1 cellular context compared by ENCODE assay signal in the genomic region with DNA sequence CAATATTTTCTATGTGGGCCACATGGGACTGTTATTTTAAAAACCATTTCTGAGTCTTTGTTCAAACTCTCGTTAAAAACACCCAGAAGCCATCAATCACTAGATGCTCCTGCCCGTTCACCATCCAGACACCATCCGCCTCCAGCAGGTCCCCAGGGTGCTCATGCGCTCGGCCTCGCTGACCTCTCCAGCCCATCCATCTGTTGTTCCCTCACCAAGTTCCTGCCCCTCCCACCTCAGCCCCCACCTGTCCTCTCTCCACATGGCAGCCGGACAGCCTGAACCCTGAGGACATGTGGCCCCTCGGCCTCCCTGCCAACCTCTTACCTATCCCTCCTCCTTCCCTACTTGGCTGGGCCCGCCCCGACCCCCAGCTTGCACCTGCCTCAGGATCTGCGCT.
TF ChIP-seq lines count a peak whose summit lies in the region.

No MANE protein-coding gene starts in this region.

TF ChIP-seq in GM12878, 131 proteins besides CTCF, POLR2A, EP300 and RAD21:
- TF ChIP-seq NFYA (IDR thresholded peaks at IDR 0.05; ENCODE audit: borderline replicate concordance, low read depth, low read length) (no peak), RAD51 (IDR thresholded peaks at IDR 0.05) (no peak), GATAD2B (conservative IDR thresholded peaks at IDR 0.05; ENCODE audit: low read depth) (no peak), ZNF622 (IDR thresholded peaks at IDR 0.05) (no peak), BACH1 (IDR thresholded peaks at IDR 0.05; ENCODE audit: borderline replicate concordance) (no peak), ZNF384 (IDR thresholded peaks at IDR 0.05; ENCODE audit: borderline replicate concordance, low read depth, low read length) (no peak), BCL11A (IDR thresholded peaks at IDR 0.05; ENCODE audit: low read depth, low read length) (no peak), BCLAF1 (IDR thresholded peaks at IDR 0.05) (no peak), ZBED1 (IDR thresholded peaks at IDR 0.05; ENCODE audit: borderline replicate concordance) (no peak), BRCA1 (IDR thresholded peaks at IDR 0.05; ENCODE audit: low read depth, low read length) (no peak), SP1 (IDR thresholded peaks at IDR 0.05; ENCODE audit: low read depth, low read length) (no peak), TCF3 (IDR thresholded peaks at IDR 0.05; ENCODE audit: borderline replicate concordance, insufficient read depth, low read depth, low read length) (no peak), YY1 (IDR thresholded peaks at IDR 0.05; ENCODE audit: low read depth, low read length) (no peak), NRF1 (conservative IDR thresholded peaks at IDR 0.05; ENCODE audit: low read depth, low read length) (no peak), ZNF207 (IDR thresholded peaks at IDR 0.05; ENCODE audit: borderline replicate concordance) (no peak), SREBF2 (IDR thresholded peaks at IDR 0.05; ENCODE audit: low read length) (no peak)
- TF ChIP-seq, protein P1, sequence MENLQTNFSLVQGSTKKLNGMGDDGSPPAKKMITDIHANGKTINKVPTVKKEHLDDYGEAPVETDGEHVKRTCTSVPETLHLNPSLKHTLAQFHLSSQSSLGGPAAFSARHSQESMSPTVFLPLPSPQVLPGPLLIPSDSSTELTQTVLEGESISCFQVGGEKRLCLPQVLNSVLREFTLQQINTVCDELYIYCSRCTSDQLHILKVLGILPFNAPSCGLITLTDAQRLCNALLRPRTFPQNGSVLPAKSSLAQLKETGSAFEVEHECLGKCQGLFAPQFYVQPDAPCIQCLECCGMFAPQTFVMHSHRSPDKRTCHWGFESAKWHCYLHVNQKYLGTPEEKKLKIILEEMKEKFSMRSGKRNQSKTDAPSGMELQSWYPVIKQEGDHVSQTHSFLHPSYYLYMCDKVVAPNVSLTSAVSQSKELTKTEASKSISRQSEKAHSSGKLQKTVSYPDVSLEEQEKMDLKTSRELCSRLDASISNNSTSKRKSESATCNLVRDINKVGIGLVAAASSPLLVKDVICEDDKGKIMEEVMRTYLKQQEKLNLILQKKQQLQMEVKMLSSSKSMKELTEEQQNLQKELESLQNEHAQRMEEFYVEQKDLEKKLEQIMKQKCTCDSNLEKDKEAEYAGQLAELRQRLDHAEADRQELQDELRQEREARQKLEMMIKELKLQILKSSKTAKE (IDR thresholded peaks at IDR 0.05; ENCODE audit: low read depth, poor library complexity, severe bottlenecking): no peak
- TF ChIP-seq, protein P2, sequence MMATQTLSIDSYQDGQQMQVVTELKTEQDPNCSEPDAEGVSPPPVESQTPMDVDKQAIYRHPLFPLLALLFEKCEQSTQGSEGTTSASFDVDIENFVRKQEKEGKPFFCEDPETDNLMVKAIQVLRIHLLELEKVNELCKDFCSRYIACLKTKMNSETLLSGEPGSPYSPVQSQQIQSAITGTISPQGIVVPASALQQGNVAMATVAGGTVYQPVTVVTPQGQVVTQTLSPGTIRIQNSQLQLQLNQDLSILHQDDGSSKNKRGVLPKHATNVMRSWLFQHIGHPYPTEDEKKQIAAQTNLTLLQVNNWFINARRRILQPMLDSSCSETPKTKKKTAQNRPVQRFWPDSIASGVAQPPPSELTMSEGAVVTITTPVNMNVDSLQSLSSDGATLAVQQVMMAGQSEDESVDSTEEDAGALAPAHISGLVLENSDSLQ (IDR thresholded peaks at IDR 0.05): no peak
TF ChIP-seq in GM12878: peak in this region for 0.
